Comparison of ENCODE assay signal across 18 cellular contexts in the genomic region with DNA sequence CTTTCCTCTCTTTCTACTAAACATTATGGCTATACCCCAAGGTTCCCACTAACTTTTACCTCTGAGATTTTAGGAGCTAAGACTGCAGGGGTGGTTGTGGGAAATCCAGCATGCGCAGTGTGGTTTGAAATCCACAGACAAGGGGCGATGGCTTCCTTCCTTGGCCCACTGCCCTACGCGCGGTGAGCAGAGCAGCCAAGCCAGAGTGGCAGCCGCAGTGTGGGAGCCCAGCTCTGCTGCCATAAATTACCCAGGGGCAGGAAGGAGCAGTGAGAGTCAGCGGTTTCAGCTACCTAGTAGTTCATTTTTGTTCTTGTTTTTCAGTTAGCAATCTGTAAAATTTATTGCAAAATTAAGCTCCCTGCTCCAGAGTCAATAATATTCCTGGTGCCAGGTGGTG.
"Had no signal": no experiment of that assay in that cellular context is flagged by ENCODE, and none has a peak within 500 bp of the region (broad histone marks: within the 10 kb centered on the region; RNA-seq: fewer than 3 reads in every experiment).

No MANE protein-coding gene starts in this region.

- H3K4me3 ChIP-seq: dorsolateral prefrontal cortex, ovary, psoas muscle, right lobe of liver, testis, upper lobe of left lung had no signal

- DNase-seq: activated CD4-positive, alpha-beta T cell treated with anti-CD3 and anti-CD28 coated beads, Interleukin-2, amount 10 ng/mL, durations not matched to agents 24 days and 14 days; activated CD8-positive, alpha-beta T cell treated with anti-CD3 and anti-CD28 coated beads for 36 hours; activated naive CD4-positive, alpha-beta T cell treated with anti-CD3 and anti-CD28 coated beads for 36 hours; activated T-cell treated with anti-CD3 and anti-CD28 coated beads, Interleukin-2, amount 50 U/mL, for 4 hours; caudate nucleus; dorsolateral prefrontal cortex; foreskin fibroblast; glutamatergic neuron; mesenchymal stem cell; naive thymus-derived CD8-positive, alpha-beta T cell; right lobe of liver; stimulated activated CD4-positive, alpha-beta T cell treated with anti-CD3 and anti-CD28 coated beads, Interleukin-4, amount 100 ng/mL, for 24 hours; T1000; testis had no signal

- ATAC-seq: activated CD8-positive, alpha-beta T cell treated with anti-CD3 and anti-CD28 coated beads for 36 hours; activated T-cell treated with anti-CD3 and anti-CD28 coated beads, Interleukin-2, amount 50 U/mL, for 4 hours; naive thymus-derived CD8-positive, alpha-beta T cell; right lobe of liver; stimulated activated memory B cell treated with anti-CD40 and anti-IgM and Interleukin-4, amounts not matched to agents 10 μg/mL and 1 μg/mL and 100 μg/mL, for 72 hours had no signal
